19 cellular contexts compared by ENCODE assay signal in genomic region chr10:71532878-71533277, GRCh38.
DNase-seq lines count a peak whose midpoint lies in the region; ATAC-seq and TF ChIP-seq lines count a peak whose summit lies in the region.
"Had no signal": no experiment of that assay in that cellular context is flagged by ENCODE, and none has a peak within 500 bp of the region (broad histone marks: within the 10 kb centered on the region; RNA-seq: fewer than 3 reads in every experiment).

No MANE protein-coding gene starts in this region.

- H3K27ac ChIP-seq in right atrium auricular region (no peak overlapping the region), neural progenitor cell (no peak overlapping the region)

- H3K27me3 Mint-ChIP-seq in activated CD4-positive, alpha-beta memory T cell treated with anti-CD3 and anti-CD28 coated beads for 36 hours, result no peaks in the 10 kb centered on the region
- H3K27me3 Mint-ChIP-seq in activated CD4-positive, alpha-beta memory T cell treated with anti-CD3 and anti-CD28 coated beads, Interleukin-2, amount 10 ng/mL, durations not matched to agents 7 days and 5 days, result no peaks in the 10 kb centered on the region
- peaks cover 2% of the 10 kb centered on the region for H3K27me3 Mint-ChIP-seq in brain
- peaks cover 5% of the 10 kb centered on the region for H3K27me3 Mint-ChIP-seq in neural progenitor cell (ENCODE audit: insufficient read depth, low read depth)
- peaks cover 0 to 2% of the 10 kb centered on the region in 2 donors for H3K27me3 Mint-ChIP-seq in natural killer cell (ENCODE audit: low read depth in 2 of 2)

- TF ChIP-seq CTCF in right atrium auricular region (IDR thresholded peaks at IDR 0.05) (no peak), brain (conservative IDR thresholded peaks at IDR 0.05) (no peak), neural progenitor cell (IDR thresholded peaks at IDR 0.05) (no peak), natural killer cell (IDR thresholded peaks at IDR 0.05) (no peak)

- H3K4me2 ChIP-seq in neural progenitor cell, result no peak overlapping the region

- H3K4me3 ChIP-seq in right atrium auricular region (no peak overlapping the region), neural progenitor cell (no peak overlapping the region)

- H3K36me3 Mint-ChIP-seq in activated CD4-positive, alpha-beta memory T cell treated with anti-CD3 and anti-CD28 coated beads for 36 hours, result no peaks in the 10 kb centered on the region
- H3K36me3 Mint-ChIP-seq in activated CD4-positive, alpha-beta memory T cell treated with anti-CD3 and anti-CD28 coated beads, Interleukin-2, amount 10 ng/mL, durations not matched to agents 7 days and 5 days (ENCODE audit: low read depth), result no peaks in the 10 kb centered on the region
- H3K36me3 Mint-ChIP-seq in brain, result no peaks in the 10 kb centered on the region
- no peaks in the 10 kb centered on the region for H3K36me3 Mint-ChIP-seq in neural progenitor cell
- H3K36me3 Mint-ChIP-seq in natural killer cell, result no peaks in the 10 kb centered on the region
- H3K36me3 Mint-ChIP-seq: CD8-positive, alpha-beta T cell had no signal

- H3K27ac Mint-ChIP-seq in activated CD4-positive, alpha-beta memory T cell treated with anti-CD3 and anti-CD28 coated beads for 36 hours, result peak overlapping the region; percentile 32
- H3K27ac Mint-ChIP-seq in activated CD4-positive, alpha-beta memory T cell treated with anti-CD3 and anti-CD28 coated beads, Interleukin-2, amount 10 ng/mL, durations not matched to agents 7 days and 5 days, result no peak overlapping the region
- peak overlapping the region in 4 of 5 experiments; percentile 27 to 92 (median 60) for H3K27ac Mint-ChIP-seq in brain
- peak overlapping the region; percentile 16 for H3K27ac Mint-ChIP-seq in neural progenitor cell
- no peak overlapping the region for H3K27ac Mint-ChIP-seq in natural killer cell
- H3K27ac Mint-ChIP-seq: CD8-positive, alpha-beta T cell had no signal

- intact Hi-C loops in activated CD4-positive, alpha-beta memory T cell treated with anti-CD3 and anti-CD28 coated beads for 36 hours (cut with micrococcal nuclease), result no loop called here
- intact Hi-C loops in Right ventricle myocardium inferior (cut with DNase I), result no loop called here
- intact Hi-C loops in natural killer cell (cut with micrococcal nuclease), result no loop called here

- ATAC-seq in Right ventricle myocardium inferior (no peak), natural killer cell (no peak)
- ATAC-seq: CD8-positive, alpha-beta T cell had no signal

- H3K9me3 ChIP-seq in right atrium auricular region (no peaks in the 10 kb centered on the region), neural progenitor cell (ENCODE audit: low read depth) (no peaks in the 10 kb centered on the region)

- H2AFZ ChIP-seq in neural progenitor cell (replicated peaks), result no peak overlapping the region

- H3F3A ChIP-seq in neural progenitor cell (ENCODE audit: low read depth), result peaks cover 17% of the 10 kb centered on the region

- H3K4me3 Mint-ChIP-seq in activated CD4-positive, alpha-beta memory T cell treated with anti-CD3 and anti-CD28 coated beads for 36 hours, result no peak overlapping the region
- no peak overlapping the region for H3K4me3 Mint-ChIP-seq in activated CD4-positive, alpha-beta memory T cell treated with anti-CD3 and anti-CD28 coated beads, Interleukin-2, amount 10 ng/mL, durations not matched to agents 7 days and 5 days
- H3K4me3 Mint-ChIP-seq in brain, result peak overlapping the region in 1 of 5 experiments; percentile 25
- no peak overlapping the region for H3K4me3 Mint-ChIP-seq in neural progenitor cell
- no peak overlapping the region for H3K4me3 Mint-ChIP-seq in natural killer cell
- H3K4me3 Mint-ChIP-seq: CD8-positive, alpha-beta T cell had no signal

- peaks cover 0 to 8% of the 10 kb centered on the region in 2 donors for H3K4me1 ChIP-seq in right atrium auricular region
- H3K4me1 ChIP-seq in neural progenitor cell, result peaks cover 45% of the 10 kb centered on the region

- H4K20me1 ChIP-seq in neural progenitor cell (ENCODE audit: low read depth), result no peaks in the 10 kb centered on the region

- POLR2A ChIA-PET in activated CD4-positive, alpha-beta memory T cell treated with anti-CD3 and anti-CD28 coated beads for 36 hours (lab: Charles Lee), result no interaction called here
- POLR2A ChIA-PET in activated CD4-positive, alpha-beta memory T cell treated with anti-CD3 and anti-CD28 coated beads, Interleukin-2, amount 10 ng/mL, durations not matched to agents 7 days and 5 days (lab: Charles Lee), result no interaction called here

- no peaks in the 10 kb centered on the region for H3K79me2 ChIP-seq in neural progenitor cell (ENCODE audit: low read depth)

- H3K36me3 ChIP-seq in right atrium auricular region (no peaks in the 10 kb centered on the region), neural progenitor cell (no peaks in the 10 kb centered on the region)

- peaks cover 21% of the 10 kb centered on the region for H3K4me1 Mint-ChIP-seq in activated CD4-positive, alpha-beta memory T cell treated with anti-CD3 and anti-CD28 coated beads for 36 hours (ENCODE audit: low read depth)
- peaks cover 5% of the 10 kb centered on the region for H3K4me1 Mint-ChIP-seq in activated CD4-positive, alpha-beta memory T cell treated with anti-CD3 and anti-CD28 coated beads, Interleukin-2, amount 10 ng/mL, durations not matched to agents 7 days and 5 days
- H3K4me1 Mint-ChIP-seq in brain (peaks cover 94% of the 10 kb centered on the region), neural progenitor cell (peaks cover 63% of the 10 kb centered on the region), natural killer cell (peaks cover 0 to 6% of the 10 kb centered on the region in 2 donors)

- no peak overlapping the region for H3K9ac ChIP-seq in neural progenitor cell

- DNase-seq in activated CD4-positive, alpha-beta memory T cell treated with anti-CD3 and anti-CD28 coated beads for 36 hours, result no peak
- no peak for DNase-seq in activated CD4-positive, alpha-beta memory T cell treated with anti-CD3 and anti-CD28 coated beads, Interleukin-2, amount 10 ng/mL, durations not matched to agents 7 days and 5 days
- DNase-seq in Right ventricle myocardium inferior (ENCODE audit: missing footprints) (peak; percentile 47), right atrium auricular region (ENCODE audit: low spot score) (no peak), neural progenitor cell (ENCODE audit: low spot score) (no peak), HuH-7 (ENCODE audit: low spot score) (no peak), natural killer cell (no peak)
- DNase-seq: AML-193; C1 segment of cervical spinal cord; CD8-positive, alpha-beta T cell; DMS153; H7; Kasumi-1; NCI-H2081 treated with DMSO at 0.1 percent for 48 hours; NCI-H446; NCI-H526; OCI-M1; SHP77 had no signal

- H3K9me3 Mint-ChIP-seq in activated CD4-positive, alpha-beta memory T cell treated with anti-CD3 and anti-CD28 coated beads for 36 hours, result no peaks in the 10 kb centered on the region
- peaks cover 2% of the 10 kb centered on the region for H3K9me3 Mint-ChIP-seq in activated CD4-positive, alpha-beta memory T cell treated with anti-CD3 and anti-CD28 coated beads, Interleukin-2, amount 10 ng/mL, durations not matched to agents 7 days and 5 days
- H3K9me3 Mint-ChIP-seq in brain (no peaks in the 10 kb centered on the region), neural progenitor cell (no peaks in the 10 kb centered on the region), natural killer cell (peaks cover 2% of the 10 kb centered on the region in 2 donors)
- H3K9me3 Mint-ChIP-seq: CD8-positive, alpha-beta T cell had no signal

- H3K27me3 ChIP-seq in right atrium auricular region (no peaks in the 10 kb centered on the region), neural progenitor cell (no peaks in the 10 kb centered on the region)

- CTCF ChIA-PET in activated CD4-positive, alpha-beta memory T cell treated with anti-CD3 and anti-CD28 coated beads for 36 hours (lab: Charles Lee), result interaction anchor here (1.6 kb wide), 1 partner anchor 38 kb away, joined by 10 read pairs; no protein-coding TSS in a partner anchor
- CTCF ChIA-PET in activated CD4-positive, alpha-beta memory T cell treated with anti-CD3 and anti-CD28 coated beads, Interleukin-2, amount 10 ng/mL, durations not matched to agents 7 days and 5 days (lab: Charles Lee), result no interaction called here

Comparison
In these comparisons a context has a peak if more than half of its experiments do, and no peak if none do; other contexts are left out.
1. H3K27ac Mint-ChIP-seq: peak in activated CD4-positive, alpha-beta memory T cell treated with anti-CD3 and anti-CD28 coated beads for 36 hours (single experiment), brain (4 of 5) and neural progenitor cell (single experiment); none in activated CD4-positive, alpha-beta memory T cell treated with anti-CD3 and anti-CD28 coated beads, Interleukin-2, amount 10 ng/mL, durations not matched to agents 7 days and 5 days (single experiment) and natural killer cell (0 of 2).